In genomic region chr10:78868861-78869260, GRCh38 we compare ENCODE assay signal across 20 cellular contexts.
"Had no signal": no experiment of that assay in that cellular context is flagged by ENCODE, and none has a peak within 500 bp of the region (broad histone marks: within the 10 kb centered on the region; RNA-seq: fewer than 3 reads in every experiment).

No MANE protein-coding gene starts in this region.

- H3K27me3 ChIP-seq: dorsolateral prefrontal cortex, uterus had no signal

- H3K4me3 ChIP-seq: dorsolateral prefrontal cortex, heart left ventricle, spleen, uterus had no signal

- H3K36me3 ChIP-seq: heart left ventricle, spleen, uterus had no signal

- H3K4me1 ChIP-seq: spleen, uterus had no signal

- ATAC-seq: activated CD8-positive, alpha-beta T cell treated with anti-CD3 and anti-CD28 coated beads for 36 hours; heart left ventricle; left cardiac atrium; naive thymus-derived CD4-positive, alpha-beta T cell had no signal

- H3K27ac ChIP-seq: dorsolateral prefrontal cortex, heart left ventricle, spleen, uterus had no signal

- H3K4me3 Mint-ChIP-seq: activated CD8-positive, alpha-beta T cell treated with anti-CD3 and anti-CD28 coated beads for 36 hours; activated naive CD4-positive, alpha-beta T cell treated with anti-CD3 and anti-CD28 coated beads, Interleukin-2, amount 50 U/mL, for 24 hours; brain; naive thymus-derived CD4-positive, alpha-beta T cell had no signal

- H3K9me3 ChIP-seq: heart left ventricle, spleen, uterus had no signal

- H3K27me3 Mint-ChIP-seq: activated naive CD4-positive, alpha-beta T cell treated with anti-CD3 and anti-CD28 coated beads, Interleukin-2, amount 50 U/mL, for 24 hours; brain had no signal

- FAIRE-seq: islet of Langerhans had no signal

- H3K36me3 Mint-ChIP-seq: activated naive CD4-positive, alpha-beta T cell treated with anti-CD3 and anti-CD28 coated beads, Interleukin-2, amount 50 U/mL, for 24 hours; brain; naive thymus-derived CD4-positive, alpha-beta T cell had no signal

- H3K27ac Mint-ChIP-seq: activated CD8-positive, alpha-beta T cell treated with anti-CD3 and anti-CD28 coated beads for 36 hours; activated naive CD4-positive, alpha-beta T cell treated with anti-CD3 and anti-CD28 coated beads, Interleukin-2, amount 50 U/mL, for 24 hours; brain; naive thymus-derived CD4-positive, alpha-beta T cell; progenitor cell of endocrine pancreas had no signal

- H3K9me3 Mint-ChIP-seq: activated CD8-positive, alpha-beta T cell treated with anti-CD3 and anti-CD28 coated beads for 36 hours; activated naive CD4-positive, alpha-beta T cell treated with anti-CD3 and anti-CD28 coated beads, Interleukin-2, amount 50 U/mL, for 24 hours; brain; naive thymus-derived CD4-positive, alpha-beta T cell had no signal

- DNase-seq: activated CD4-positive, alpha-beta T cell treated with anti-CD3 and anti-CD28 coated beads for 48 hours; activated CD8-positive, alpha-beta T cell treated with anti-CD3 and anti-CD28 coated beads for 36 hours; activated gamma-delta T cell treated with Interleukin-2 at 50 U/mL for 16 hours; activated T-cell treated with anti-CD3 and anti-CD28 coated beads, Interleukin-2, amount 50 U/mL, for 1 hour; aorta; central memory CD4-positive, alpha-beta T cell; dorsolateral prefrontal cortex; heart left ventricle; left cardiac atrium; mesenchymal stem cell; naive thymus-derived CD4-positive, alpha-beta T cell; spleen; stimulated activated CD4-positive, alpha-beta T cell treated with anti-CD3 and anti-CD28 coated beads, Interleukin-4, amount 100 ng/mL, for 1 hour; stimulated activated naive CD4-positive, alpha-beta T cell treated with Interleukin-2 at 50 U/mL for 16 hours; T-helper 2 cell; uterus had no signal
